In the genomic region with DNA sequence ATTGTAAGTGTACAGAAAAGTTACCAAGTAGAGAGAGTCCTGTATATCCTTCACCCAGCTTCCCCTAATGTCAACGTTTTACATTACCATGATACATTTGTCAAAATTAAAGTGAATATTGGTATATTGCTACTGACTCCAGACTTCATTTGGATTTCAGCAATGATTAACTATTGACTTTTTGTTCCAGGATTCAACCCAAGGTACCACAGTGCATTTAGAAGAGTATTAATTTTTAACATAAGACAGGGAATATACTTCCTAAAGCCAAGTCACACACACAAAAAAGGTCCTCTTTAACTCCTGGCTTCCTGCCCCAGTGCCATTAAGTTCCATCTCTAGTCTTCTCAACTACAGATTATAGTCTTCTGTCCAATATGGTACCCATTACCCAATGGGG, we compare ENCODE assay signal across 33 cellular contexts.
"Had no signal": no experiment of that assay in that cellular context is flagged by ENCODE, and none has a peak within 500 bp of the region (broad histone marks: within the 10 kb centered on the region; RNA-seq: fewer than 3 reads in every experiment).

No MANE protein-coding gene starts in this region.

- ATAC-seq: activated naive CD4-positive, alpha-beta T cell treated with anti-CD3 and anti-CD28 coated beads, Interleukin-2, amount 50 U/mL, for 72 hours; activated naive CD8-positive, alpha-beta T cell treated with anti-CD3 and anti-CD28 coated beads, Interleukin-2, amount 50 U/mL, for 24 hours; activated T-cell treated with anti-CD3 and anti-CD28 coated beads, Interleukin-2, amount 50 U/mL, for 4 hours; activated T-cell treated with anti-CD3 and anti-CD28 coated beads, Interleukin-2, amount 50 U/mL, for 72 hours; activated T-helper 17 cell treated with anti-CD3 and anti-CD28 coated beads, Interleukin-2, amount 50 U/mL, for 72 hours; body of pancreas had no signal

- H3K27me3 ChIP-seq: ascending aorta, body of pancreas, brain microvascular endothelial cell, cardiac muscle cell had no signal

- H3K4me1 ChIP-seq: adrenal gland, ascending aorta, body of pancreas, breast epithelium had no signal

- H3K36me3 ChIP-seq: adrenal gland, ascending aorta, brain microvascular endothelial cell, breast epithelium, cardiac muscle cell had no signal

- H3K27ac ChIP-seq: adrenal gland, ascending aorta, body of pancreas, brain microvascular endothelial cell, breast epithelium, cardiac muscle cell had no signal

- FAIRE-seq: astrocyte, bronchial epithelial cell had no signal

- H3K4me3 ChIP-seq: adrenal gland, ascending aorta, body of pancreas, breast epithelium, cardiac muscle cell had no signal

- DNase-seq: activated effector memory CD4-positive, alpha-beta T cell treated with anti-CD3 and anti-CD28 coated beads, Interleukin-2, amount 50 U/mL, for 16 hours; activated effector memory CD4-positive, alpha-beta T cell treated with Interleukin-2 at 50 U/mL for 16 hours; activated gamma-delta T cell; activated gamma-delta T cell treated with Interleukin-2 at 50 U/mL for 16 hours; activated naive CD4-positive, alpha-beta T cell; activated naive CD4-positive, alpha-beta T cell treated with anti-CD3 and anti-CD28 coated beads for 36 hours; activated naive CD4-positive, alpha-beta T cell treated with anti-CD3 and anti-CD28 coated beads, Interleukin-2, amount 10 ng/mL, durations not matched to agents 7 days and 5 days; activated naive CD4-positive, alpha-beta T cell treated with anti-CD3 and anti-CD28 coated beads, Interleukin-2, amount 50 U/mL, for 16 hours; activated naive CD4-positive, alpha-beta T cell treated with Interleukin-2 at 50 U/mL for 16 hours; activated naive CD8-positive, alpha-beta T cell treated with anti-CD3 and anti-CD28 coated beads for 36 hours; activated naive CD8-positive, alpha-beta T cell treated with anti-CD3 and anti-CD28 coated beads, Interleukin-2, amount 10 ng/mL, durations not matched to agents 7 days and 5 days; activated naive CD8-positive, alpha-beta T cell treated with anti-CD3 and anti-CD28 coated beads, Interleukin-2, amount 50 U/mL, for 24 hours; activated T-cell treated with anti-CD3 and anti-CD28 coated beads, Interleukin-2, amount 50 U/mL, for 1 hour; activated T-cell treated with anti-CD3 and anti-CD28 coated beads, Interleukin-2, amount 50 U/mL, for 24 hours; activated T-cell treated with anti-CD3 and anti-CD28 coated beads, Interleukin-2, amount 50 U/mL, for 4 hours; activated T-cell treated with anti-CD3 and anti-CD28 coated beads, Interleukin-2, amount 50 U/mL, for 48 hours; activated T-cell treated with anti-CD3 and anti-CD28 coated beads, Interleukin-2, amount 50 U/mL, for 72 hours; adrenal gland; amniotic stem cell; amygdala; anterior cingulate cortex; aorta; body of pancreas; brain microvascular endothelial cell; central memory CD4-positive, alpha-beta T cell; cerebellar nuclear complex had no signal

- H3K9me3 ChIP-seq: adrenal gland, ascending aorta, body of pancreas had no signal
